In the genomic region with DNA sequence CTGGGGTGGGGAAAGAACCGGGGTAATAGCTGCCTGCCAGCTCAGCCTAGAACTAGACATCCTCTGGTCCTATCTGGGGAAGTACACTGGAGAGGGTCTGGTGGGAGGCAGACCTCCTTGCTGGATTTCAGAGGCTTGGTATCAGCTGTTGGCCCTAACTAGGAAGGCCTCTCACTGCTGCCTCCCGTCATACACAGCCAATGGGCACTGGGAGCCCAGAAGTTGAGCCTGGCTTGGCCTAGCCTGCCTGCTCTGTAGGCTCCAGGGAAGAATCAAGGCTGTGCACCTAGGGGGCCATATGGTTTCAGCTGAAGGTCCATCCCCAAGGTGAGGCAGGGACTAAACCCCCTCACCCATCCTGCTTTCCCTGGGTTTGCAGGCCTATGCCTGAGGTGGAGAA, we compare ENCODE assay signal across 16 cellular contexts. TPM values are rescaled to one million over a fixed set of nuclear protein-coding genes. Genes with fewer than 3 reads are reported as not detected.
DNase-seq lines count a peak whose midpoint lies in the region; ATAC-seq and TF ChIP-seq lines count a peak whose summit lies in the region.
"Had no signal": no experiment of that assay in that cellular context is flagged by ENCODE, and none has a peak within 500 bp of the region (broad histone marks: within the 10 kb centered on the region; RNA-seq: fewer than 3 reads in every experiment).

No MANE protein-coding gene starts in this region.

- H3K4me1 Mint-ChIP-seq in activated naive CD8-positive, alpha-beta T cell treated with anti-CD3 and anti-CD28 coated beads, Interleukin-2, amount 50 U/mL, for 24 hours, result peaks cover 34% of the 10 kb centered on the region
- H3K4me1 Mint-ChIP-seq in memory B cell, result peaks cover 19% of the 10 kb centered on the region

- no peaks in the 10 kb centered on the region for H3K9me3 Mint-ChIP-seq in activated naive CD8-positive, alpha-beta T cell treated with anti-CD3 and anti-CD28 coated beads, Interleukin-2, amount 50 U/mL, for 24 hours
- no peaks in the 10 kb centered on the region for H3K9me3 Mint-ChIP-seq in memory B cell
- H3K9me3 Mint-ChIP-seq: CD4-positive, alpha-beta memory T cell; GM23338 had no signal

- no peak for ATAC-seq in activated naive CD8-positive, alpha-beta T cell treated with anti-CD3 and anti-CD28 coated beads, Interleukin-2, amount 50 U/mL, for 24 hours
- ATAC-seq in memory B cell (ENCODE audit: low read depth) (no peak), left lobe of liver (no peak)
- ATAC-seq: A549, GM23338 had no signal

- peak; percentile 30 for TF ChIP-seq POLR2A in GM19099 (IDR thresholded peaks at IDR 0.05; ENCODE audit: extremely low read depth, insufficient read length, low read depth)
- TF ChIP-seq POLR2A in GM19193 (IDR thresholded peaks at IDR 0.05; ENCODE audit: extremely low read depth, insufficient read depth, insufficient read length), result peak; percentile 46

- H3K4me3 Mint-ChIP-seq in activated naive CD8-positive, alpha-beta T cell treated with anti-CD3 and anti-CD28 coated beads, Interleukin-2, amount 50 U/mL, for 24 hours, result no peak overlapping the region
- H3K4me3 Mint-ChIP-seq in memory B cell, result no peak overlapping the region
- H3K4me3 Mint-ChIP-seq: CD4-positive, alpha-beta memory T cell; GM23338 had no signal

- no peak overlapping the region for H3K27ac ChIP-seq in substantia nigra (ENCODE audit: low read depth, low read length, poor library complexity, severe bottlenecking)
- H3K27ac ChIP-seq: A549, C4-2B had no signal

- H3K27me3 Mint-ChIP-seq in activated naive CD8-positive, alpha-beta T cell treated with anti-CD3 and anti-CD28 coated beads, Interleukin-2, amount 50 U/mL, for 24 hours, result no peaks in the 10 kb centered on the region
- no peaks in the 10 kb centered on the region for H3K27me3 Mint-ChIP-seq in memory B cell
- H3K27me3 Mint-ChIP-seq: CD4-positive, alpha-beta memory T cell had no signal

- peaks cover 56% of the 10 kb centered on the region for H3K36me3 Mint-ChIP-seq in activated naive CD8-positive, alpha-beta T cell treated with anti-CD3 and anti-CD28 coated beads, Interleukin-2, amount 50 U/mL, for 24 hours (ENCODE audit: low read depth)
- peaks cover 12% of the 10 kb centered on the region for H3K36me3 Mint-ChIP-seq in memory B cell

- peak overlapping the region; percentile 19 for H3K27ac Mint-ChIP-seq in activated naive CD8-positive, alpha-beta T cell treated with anti-CD3 and anti-CD28 coated beads, Interleukin-2, amount 50 U/mL, for 24 hours
- H3K27ac Mint-ChIP-seq in memory B cell, result peak overlapping the region; percentile 23
- H3K27ac Mint-ChIP-seq: GM23338 had no signal

- DNase-seq in activated naive CD8-positive, alpha-beta T cell treated with anti-CD3 and anti-CD28 coated beads, Interleukin-2, amount 50 U/mL, for 24 hours, result no peak
- DNase-seq in memory B cell (ENCODE audit: low spot score in 2 of 2) (no peak), left lobe of liver (ENCODE audit: low spot score) (no peak), NCI-H510A treated with DMSO at 0.1 percent for 48 hours (lab: John Stamatoyannopoulos, UW) (no peak), substantia nigra (lab: John Stamatoyannopoulos, UW) (no peak)
- DNase-seq: BE2C; Caco-2; CD4-positive, alpha-beta memory T cell; DMS53; GF-D8; H9 had no signal

RNA-seq across cellular contexts. Expression of gene MUTYH, which starts 4.3 kb away (rescaled TPM):
- 11.8 TPM for total RNA-seq in left lobe of liver

RNA-seq across cellular contexts. Expression of gene TOE1, which starts 4.5 kb away (rescaled TPM):
- 4.3 TPM for total RNA-seq in left lobe of liver

RNA-seq across cellular contexts. Expression of gene HPDL, which starts 17.8 kb away (rescaled TPM):
- total RNA-seq in left lobe of liver, result not detected
